12 cellular contexts compared by ENCODE assay signal in the genomic region with DNA sequence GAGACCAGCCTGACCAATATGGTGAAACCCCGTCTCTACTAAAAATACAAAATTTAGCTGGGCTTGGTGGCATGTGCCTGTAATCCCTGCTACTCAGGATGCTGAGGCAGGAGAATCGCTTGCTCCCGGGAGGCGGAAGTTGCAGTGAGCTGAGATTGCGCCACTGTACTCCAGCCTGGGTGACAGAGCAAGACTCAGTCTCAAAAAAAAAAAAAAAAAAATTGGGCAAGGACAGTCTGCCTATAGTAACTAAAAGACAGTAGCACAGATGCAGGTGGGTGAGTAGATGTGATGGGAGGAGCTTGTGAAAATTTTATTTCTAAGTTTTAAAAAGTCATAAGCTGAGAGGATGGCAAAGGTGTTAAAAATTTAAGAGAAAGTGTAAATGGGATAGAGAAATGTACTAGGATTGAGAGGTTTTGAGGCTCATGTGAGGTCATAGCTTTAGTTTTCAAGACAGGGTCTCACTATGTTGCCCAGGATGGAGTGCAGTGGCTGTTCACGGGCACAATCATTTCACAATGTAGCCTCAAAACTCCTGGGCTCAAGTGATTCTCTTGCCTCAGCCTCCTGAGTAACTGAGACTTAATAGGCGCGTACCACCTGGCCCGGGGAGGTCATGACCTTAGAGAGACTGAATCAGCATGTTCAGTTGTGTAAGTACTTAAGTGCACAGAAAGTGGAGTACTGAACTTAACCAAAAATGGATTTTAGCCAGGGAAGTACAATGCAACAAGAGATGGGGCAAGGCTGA. TPM values are rescaled to one million over a fixed set of nuclear protein-coding genes. Genes with fewer than 3 reads are reported as not detected.
DNase-seq lines count a peak whose midpoint lies in the region; ATAC-seq, FAIRE-seq and TF ChIP-seq lines count a peak whose summit lies in the region.
"Had no signal": no experiment of that assay in that cellular context is flagged by ENCODE, and none has a peak within 500 bp of the region (broad histone marks: within the 10 kb centered on the region; RNA-seq: fewer than 3 reads in every experiment).

No MANE protein-coding gene starts in this region.

- H3K79me2 ChIP-seq in astrocyte (ENCODE audit: insufficient read depth, low read length): peaks cover under 1% of the 10 kb centered on the region

- H3K4me1 Mint-ChIP-seq in Caco-2 (ENCODE audit: low read depth, unreplicated experiment) (no peaks in the 10 kb centered on the region), astrocyte (ENCODE audit: low read depth, unreplicated experiment) (peaks cover 2% of the 10 kb centered on the region)

- POLR2A ChIA-PET in Caco-2 (lab: Charles Lee): no interaction called here
- POLR2A ChIA-PET in A673 (lab: Charles Lee; ENCODE audit: low non-redundant PET): no interaction called here

- H3K27me3 ChIP-seq in Caco-2 (replicated peaks; ENCODE audit: control insufficient read depth, insufficient read depth, low read length) (no peaks in the 10 kb centered on the region), astrocyte (ENCODE audit: insufficient read depth, low read length) (no peaks in the 10 kb centered on the region), lower lobe of right lung (ENCODE audit: low read depth) (no peaks in the 10 kb centered on the region), A673 (replicated peaks; ENCODE audit: insufficient read depth, low read depth, low read length, poor library complexity) (no peaks in the 10 kb centered on the region), esophagus squamous epithelium (no peaks in the 10 kb centered on the region)
- H3K27me3 ChIP-seq: tibial artery had no signal

- H3K36me3 Mint-ChIP-seq in Caco-2 (ENCODE audit: insufficient read depth, unreplicated experiment) (peaks cover 51% of the 10 kb centered on the region), astrocyte (ENCODE audit: low read depth, unreplicated experiment) (peaks cover 30% of the 10 kb centered on the region)

- TF ChIP-seq POLR2A in esophagus squamous epithelium (IDR thresholded peaks at IDR 0.05): no peak

- BruUV-seq in Caco-2 (replicated peaks; lab: Mats Ljungman, UMichigan) (no TSS peak), A673 (replicated peaks; lab: Mats Ljungman, UMichigan) (no TSS peak)

- H2AFZ ChIP-seq in astrocyte (ENCODE audit: low read depth, low read length): no peak overlapping the region

- 70 to 73% methylated on average over 9 of the region's 9 CpGs for WGBS in esophagus squamous epithelium, 2 donors

- no peak for DNase-seq in Caco-2
- peak; percentile 48 for DNase-seq in LHCN-M2 (ENCODE audit: low read depth)
- DNase-seq in astrocyte (ENCODE audit: low read depth): no peak
- DNase-seq in lower lobe of right lung: peak; percentile 78
- no peak for DNase-seq in A673 (ENCODE audit: low spot score)
- no peak for DNase-seq in occipital lobe (lab: John Stamatoyannopoulos, UW)
- DNase-seq in esophagus squamous epithelium (lab: John Stamatoyannopoulos, UW): no peak
- DNase-seq: activated CD4-positive, CD25-positive, alpha-beta regulatory T cell treated with anti-CD3 and anti-CD28 coated beads, Interleukin-2, amount 50 U/mL, for 72 hours; NCI-H345 had no signal

- no peak overlapping the region for H3K9ac ChIP-seq in astrocyte (ENCODE audit: low read length)

- intact Hi-C loops in Caco-2 (cut with micrococcal nuclease; ENCODE audit: unreplicated experiment) (no loop called here), lower lobe of right lung (cut with DNase I) (no loop called here), A673 (cut with micrococcal nuclease; ENCODE audit: unreplicated experiment) (no loop called here), esophagus squamous epithelium (cut with DNase I) (no loop called here)

- TF ChIP-seq CTCF in Caco-2 (IDR thresholded peaks at IDR 0.05; ENCODE audit: insufficient read depth in 1 of 2, low read depth in 1 of 2, low read length in 1 of 2, severe bottlenecking in 1 of 2, unreplicated experiment in 1 of 2) (no peak), astrocyte (IDR thresholded peaks at IDR 0.05; ENCODE audit: insufficient read depth, low read depth, low read length) (no peak), lower lobe of right lung (IDR thresholded peaks at IDR 0.05) (no peak), A673 (conservative IDR thresholded peaks at IDR 0.05; ENCODE audit: low read depth, low read length) (no peak), esophagus squamous epithelium (IDR thresholded peaks at IDR 0.05) (no peak)

- H3K27me3 Mint-ChIP-seq in Caco-2 (ENCODE audit: insufficient read depth, unreplicated experiment) (no peaks in the 10 kb centered on the region), astrocyte (ENCODE audit: low read depth, unreplicated experiment) (no peaks in the 10 kb centered on the region)

- H3K27ac Mint-ChIP-seq in Caco-2 (ENCODE audit: unreplicated experiment) (peak overlapping the region; percentile 60), astrocyte (ENCODE audit: unreplicated experiment) (no peak overlapping the region)

- H3K36me3 ChIP-seq in Caco-2 (ENCODE audit: control insufficient read depth, insufficient read depth, low read length): peaks cover 2% of the 10 kb centered on the region; the same call in 1 of the 2 replicates
- peaks cover 37% of the 10 kb centered on the region for H3K36me3 ChIP-seq in astrocyte (ENCODE audit: insufficient read depth, low read length)
- peaks cover 46% of the 10 kb centered on the region for H3K36me3 ChIP-seq in lower lobe of right lung
- H3K36me3 ChIP-seq in A673 (ENCODE audit: insufficient read depth, low read length, poor library complexity, severe bottlenecking): peaks cover 31% of the 10 kb centered on the region
- H3K36me3 ChIP-seq in esophagus squamous epithelium: peaks cover 4 to 46% (median 16%) of the 10 kb centered on the region in 3 donors

- CTCF ChIA-PET in Caco-2 (lab: Charles Lee) (interaction anchor here (0.6 kb wide), 1 partner anchor 44 kb away, joined by 6 read pairs; no protein-coding TSS in a partner anchor), A673 (lab: Charles Lee) (interaction anchor here (1.1 kb wide), 1 partner anchor 60 kb away, joined by 3 read pairs; no protein-coding TSS in a partner anchor)

- H3K27ac ChIP-seq in astrocyte (ENCODE audit: low read depth, low read length) (no peak overlapping the region), lower lobe of right lung (no peak overlapping the region), A673 (ENCODE audit: low read depth, low read length, poor library complexity, severe bottlenecking) (no peak overlapping the region), esophagus squamous epithelium (peak overlapping the region in 1 of 4 donors; percentile 21)
- H3K27ac ChIP-seq: tibial artery had no signal

- no peak overlapping the region for H3K4me2 ChIP-seq in astrocyte (ENCODE audit: low read length)

- no peak for FAIRE-seq in astrocyte (lab: Jason Lieb, UNC)
- FAIRE-seq: G401.6 had no signal

- ATAC-seq in lower lobe of right lung (peak; percentile 66 to 70), HG03520 (IDR thresholded peaks at IDR 0.05; ENCODE audit: unreplicated experiment) (no peak)

- H3K4me1 ChIP-seq in Caco-2: no peaks in the 10 kb centered on the region
- H3K4me1 ChIP-seq in astrocyte (ENCODE audit: insufficient read depth, low read length): no peaks in the 10 kb centered on the region
- peaks cover 15% of the 10 kb centered on the region for H3K4me1 ChIP-seq in lower lobe of right lung
- H3K4me1 ChIP-seq in A673 (ENCODE audit: insufficient read depth, low read length, poor library complexity, severe bottlenecking): no peaks in the 10 kb centered on the region
- no peaks in the 10 kb centered on the region for H3K4me1 ChIP-seq in esophagus squamous epithelium
- H3K4me1 ChIP-seq: tibial artery had no signal

- H3K4me3 Mint-ChIP-seq in Caco-2 (ENCODE audit: unreplicated experiment) (no peak overlapping the region), astrocyte (ENCODE audit: unreplicated experiment) (peak overlapping the region; percentile 50)

- H4K20me1 ChIP-seq in astrocyte (ENCODE audit: insufficient read depth, low read length): peaks cover 35% of the 10 kb centered on the region

- no peaks in the 10 kb centered on the region for H3K9me3 Mint-ChIP-seq in Caco-2 (ENCODE audit: unreplicated experiment)
- peaks cover 5% of the 10 kb centered on the region for H3K9me3 Mint-ChIP-seq in astrocyte (ENCODE audit: unreplicated experiment)

- H3K4me3 ChIP-seq in Caco-2 (ENCODE audit: low read depth, low read length) (no peak overlapping the region), astrocyte (ENCODE audit: insufficient read depth, low read depth, low read length) (no peak overlapping the region), lower lobe of right lung (no peak overlapping the region), A673 (ENCODE audit: low read depth, low read length, poor library complexity, severe bottlenecking) (no peak overlapping the region), esophagus squamous epithelium (no peak overlapping the region)
- H3K4me3 ChIP-seq: tibial artery had no signal

- H3K9me3 ChIP-seq in Caco-2 (no peaks in the 10 kb centered on the region), astrocyte (ENCODE audit: insufficient read depth, low read depth, low read length) (no peaks in the 10 kb centered on the region), lower lobe of right lung (no peaks in the 10 kb centered on the region), A673 (ENCODE audit: low read depth, low read length, poor library complexity, severe bottlenecking) (no peaks in the 10 kb centered on the region), esophagus squamous epithelium (no peaks in the 10 kb centered on the region)
- H3K9me3 ChIP-seq: tibial artery had no signal

RNA-seq across cellular contexts. Expression of gene PTP4A2, which starts 33.7 kb away (rescaled TPM):
- total RNA-seq in Caco-2 (2022) (150 and 169 TPM in 2 replicates), LHCN-M2 (2014; rRNA removed) (266 and 303 TPM in 2 replicates), astrocyte (260 and 271 TPM in 2 replicates), lower lobe of right lung (205 TPM), A673 (2021) (256 and 283 TPM in 2 replicates), occipital lobe (551 TPM), esophagus squamous epithelium (100 to 1,000 TPM in 3 of 4 donors, 10 to 100 TPM in 1; 71.4 to 122 (median 108) TPM)
- 244 TPM for polyA plus RNA-seq in LHCN-M2 (2012)

Comparison
In these comparisons a context has a peak if more than half of its experiments do, and no peak if none do; other contexts are left out.
1. DNase-seq: peak in LHCN-M2 (single experiment) and lower lobe of right lung (single experiment); none in Caco-2 (0 of 2), astrocyte (single experiment), A673 (single experiment), occipital lobe (single experiment) and esophagus squamous epithelium (single experiment).